11 cellular contexts compared by ENCODE assay signal in the genomic region with DNA sequence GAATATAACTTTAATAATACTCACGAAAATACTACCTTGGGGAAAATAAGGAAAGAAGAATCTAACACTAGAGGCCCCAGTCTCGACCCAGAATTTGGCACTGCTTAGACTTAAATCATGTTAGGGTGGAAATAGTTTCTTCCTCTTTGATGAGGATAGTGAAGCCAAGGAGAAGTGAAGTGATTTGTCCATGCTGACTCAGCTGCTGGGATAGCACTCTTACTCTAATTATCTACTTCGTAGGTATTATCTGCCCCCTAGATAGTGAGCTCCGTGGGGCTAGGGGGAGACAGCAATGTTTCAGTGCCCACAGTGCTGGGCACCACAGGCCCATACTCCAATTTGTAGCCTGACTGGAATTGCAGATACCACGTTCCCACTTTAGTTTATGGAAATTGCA. TPM values are rescaled to one million over a fixed set of nuclear protein-coding genes. Genes with fewer than 3 reads are reported as not detected.
DNase-seq lines count a peak whose midpoint lies in the region; ATAC-seq and TF ChIP-seq lines count a peak whose summit lies in the region.
"Had no signal": no experiment of that assay in that cellular context is flagged by ENCODE, and none has a peak within 500 bp of the region (broad histone marks: within the 10 kb centered on the region; RNA-seq: fewer than 3 reads in every experiment).

No MANE protein-coding gene starts in this region.

- TSS peak; percentile 44 for BruUV-seq in Panc1 (replicated peaks; lab: Mats Ljungman, UMichigan)

- no peaks in the 10 kb centered on the region; the same call in 1 of the 2 replicates for H4K20me1 ChIP-seq in SK-N-SH (ENCODE audit: insufficient read depth)

- H3K4me1 ChIP-seq in SK-N-SH (ENCODE audit: control insufficient read depth in 1 of 2, insufficient read depth in 2 of 2, low read depth in 1 of 2, low read length in 1 of 2), result peaks cover 10 to 37% of the 10 kb centered on the region in 2 experiments; a peak in 3 of 4 replicates
- H3K4me1 ChIP-seq in Panc1 (ENCODE audit: control insufficient read depth, insufficient read depth, low read length), result peaks cover 28% of the 10 kb centered on the region
- peaks cover 34 to 93% (median 44%) of the 10 kb centered on the region in 3 donors for H3K4me1 ChIP-seq in esophagus squamous epithelium

- in situ Hi-C loops in Panc1 (cut with HindIII; ENCODE audit: low pct_unique_long_range_greater_than_20kb, low sequenced_read_pairs), result no loop called here

- H3K9me3 ChIP-seq in SK-N-SH (no peaks in the 10 kb centered on the region), Panc1 (ENCODE audit: control insufficient read depth, insufficient read depth, low read depth, low read length) (no peaks in the 10 kb centered on the region), esophagus squamous epithelium (no peaks in the 10 kb centered on the region)

- POLR2A ChIA-PET in SK-N-SH (lab: Yijun Ruan, JAX) (no interaction called here), Panc1 (lab: Charles Lee) (no interaction called here)

- TF ChIP-seq RAD21 in SK-N-SH (IDR thresholded peaks at IDR 0.05; ENCODE audit: low read length), result no peak

- H3K9ac ChIP-seq in SK-N-SH, result no peak overlapping the region

- ATAC-seq in SK-N-SH treated with all-trans-retinoic acid at 6 μM for 48 hours (no peak), Panc1 (no peak)

- no peak for DNase-seq in SK-N-SH
- no peak for DNase-seq in Panc1 (ENCODE audit: low read depth, low spot score)
- DNase-seq in esophagus squamous epithelium (lab: John Stamatoyannopoulos, UW), result no peak
- no peak for DNase-seq in retinal pigment epithelial cell (ENCODE audit: low read depth)
- DNase-seq in epidermal melanocyte (ENCODE audit: insufficient read length, low spot score), result no peak
- DNase-seq in NCI-H1436 treated with DMSO at 0.1 percent for 48 hours (lab: John Stamatoyannopoulos, UW), result no peak
- DNase-seq in COR-L47 (lab: John Stamatoyannopoulos, UW), result no peak
- DNase-seq: activated naive CD4-positive, alpha-beta T cell treated with anti-CD3 and anti-CD28 coated beads, Interleukin-2, amount 10 ng/mL, durations not matched to agents 7 days and 5 days; NCI-H1105; stimulated activated CD4-positive, alpha-beta T cell treated with anti-CD3 and anti-CD28 coated beads, Interleukin-12 subunit alpha, Interleukin-12 subunit beta, amount 100 ng/mL, for 4 hours had no signal

- H3K4me3 ChIP-seq in SK-N-SH (ENCODE audit: low read depth in 2 of 2, low read length in 1 of 2) (peak overlapping the region; percentile 33 to 50), Panc1 (ENCODE audit: low read depth in 2 of 2, low read length in 2 of 2) (peak overlapping the region; percentile 62 to 77), esophagus squamous epithelium (peak overlapping the region; percentile 75 to 93 (median 82)), retinal pigment epithelial cell (ENCODE audit: low read length) (peak overlapping the region; percentile 34)

- H3K36me3 ChIP-seq in SK-N-SH (replicated peaks in 1 of 2; ENCODE audit: control insufficient read depth in 1 of 2, insufficient read depth in 2 of 2, low read length in 1 of 2) (peaks cover under 1 to 2% of the 10 kb centered on the region in 2 experiments), Panc1 (ENCODE audit: control insufficient read depth, insufficient read depth, low read length) (no peaks in the 10 kb centered on the region; the same call in 1 of the 2 replicates), esophagus squamous epithelium (no peaks in the 10 kb centered on the region)

- 44% methylated on average over 5 of the region's 5 CpGs for WGBS in SK-N-SH (ENCODE audit: low lambda C conversion rate)
- WGBS in esophagus squamous epithelium, 2 donors, result 29 to 34% methylated on average over 5 of the region's 5 CpGs

- H3F3A ChIP-seq in SK-N-SH (replicated peaks; ENCODE audit: insufficient read depth), result peaks cover under 1% of the 10 kb centered on the region

- H2AFZ ChIP-seq in SK-N-SH (ENCODE audit: low read depth), result no peak overlapping the region

- CTCF ChIA-PET in SK-N-SH (lab: Yijun Ruan, JAX), result interaction anchor here (1.1 to 4.8 kb wide), 3 partner anchors 23 to 162 kb away, joined by 3 to 30 read pairs (median 5); no protein-coding TSS in a partner anchor
- CTCF ChIA-PET in Panc1 (lab: Charles Lee), result interaction anchor here (0.8 to 0.9 kb wide), 2 partner anchors 32 to 77 kb away, joined by 3 to 9 read pairs; no protein-coding TSS in a partner anchor

- peak overlapping the region; percentile 71 for H3K4me2 ChIP-seq in SK-N-SH

- H3K27ac ChIP-seq in SK-N-SH (ENCODE audit: low read depth in 2 of 2, low read length in 1 of 2) (no peak overlapping the region), Panc1 (ENCODE audit: low read length) (peak overlapping the region; percentile 85), esophagus squamous epithelium (peak overlapping the region in 2 of 4 donors; percentile 28 to 46)

- intact Hi-C loops in Panc1 (cut with micrococcal nuclease; ENCODE audit: unreplicated experiment), result loop anchor here (5.0 kb wide), 2 partner anchors 163 to 238 kb away; no protein-coding TSS in a partner anchor
- intact Hi-C loops in esophagus squamous epithelium (cut with DNase I), result no loop called here

- H3K79me2 ChIP-seq in SK-N-SH (ENCODE audit: insufficient read depth), result peaks cover 61% of the 10 kb centered on the region

- H3K9me2 ChIP-seq in SK-N-SH, result no peaks in the 10 kb centered on the region

- no peaks in the 10 kb centered on the region for H3K27me3 ChIP-seq in SK-N-SH (ENCODE audit: insufficient read depth)
- no peaks in the 10 kb centered on the region for H3K27me3 ChIP-seq in Panc1 (ENCODE audit: control insufficient read depth, insufficient read depth, low read length)
- peaks cover 0 to 19% (median 0%) of the 10 kb centered on the region in 4 donors for H3K27me3 ChIP-seq in esophagus squamous epithelium

- TF ChIP-seq CTCF in SK-N-SH (IDR thresholded peaks at IDR 0.05) (no peak), Panc1 (IDR thresholded peaks at IDR 0.05) (no peak), esophagus squamous epithelium (IDR thresholded peaks at IDR 0.05) (no peak), retinal pigment epithelial cell (conservative IDR thresholded peaks at IDR 0.05; ENCODE audit: low read depth, low read length) (no peak)

- TF ChIP-seq EP300 in SK-N-SH (IDR thresholded peaks at IDR 0.05; ENCODE audit: borderline replicate concordance in 1 of 2, low read depth in 1 of 2, low read length in 1 of 2), result no peak

- no peak for TF ChIP-seq POLR2A in esophagus squamous epithelium (IDR thresholded peaks at IDR 0.05)

TF ChIP-seq in SK-N-SH, 30 proteins besides CTCF, POLR2A, EP300 and RAD21 (continues in another document):
- TF ChIP-seq CHD2 (IDR thresholded peaks at IDR 0.05; ENCODE audit: low read length, partially characterized antibody), result no peak
- TF ChIP-seq TEAD4 (IDR thresholded peaks at IDR 0.05; ENCODE audit: borderline replicate concordance, insufficient read depth), result no peak
- no peak for TF ChIP-seq SIN3A (IDR thresholded peaks at IDR 0.05; ENCODE audit: borderline replicate concordance, low read depth, low read length)
- TF ChIP-seq YY1 (IDR thresholded peaks at IDR 0.05; ENCODE audit: low read depth), result no peak
- TF ChIP-seq MXI1 (IDR thresholded peaks at IDR 0.05; ENCODE audit: low read depth, low read length), result no peak
- no peak for TF ChIP-seq RFX5 (IDR thresholded peaks at IDR 0.05; ENCODE audit: low read length)
- TF ChIP-seq RXRA (IDR thresholded peaks at IDR 0.05; ENCODE audit: borderline replicate concordance, low read depth), result no peak
- no peak for TF ChIP-seq GABPA (IDR thresholded peaks at IDR 0.05; ENCODE audit: low read depth)
- TF ChIP-seq, protein P1, sequence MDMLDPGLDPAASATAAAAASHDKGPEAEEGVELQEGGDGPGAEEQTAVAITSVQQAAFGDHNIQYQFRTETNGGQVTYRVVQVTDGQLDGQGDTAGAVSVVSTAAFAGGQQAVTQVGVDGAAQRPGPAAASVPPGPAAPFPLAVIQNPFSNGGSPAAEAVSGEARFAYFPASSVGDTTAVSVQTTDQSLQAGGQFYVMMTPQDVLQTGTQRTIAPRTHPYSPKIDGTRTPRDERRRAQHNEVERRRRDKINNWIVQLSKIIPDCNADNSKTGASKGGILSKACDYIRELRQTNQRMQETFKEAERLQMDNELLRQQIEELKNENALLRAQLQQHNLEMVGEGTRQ (IDR thresholded peaks at IDR 0.05; ENCODE audit: borderline replicate concordance, low read depth, low read length), result no peak

TF ChIP-seq in SK-N-SH treated with all-trans-retinoic acid at 6 μM for 48 hours, 23 proteins besides CTCF, POLR2A, EP300 and RAD21 (continues in another document):
- TF ChIP-seq ZC3H10 (CRISPR knock-in tag; IDR thresholded peaks at IDR 0.05) (no peak), ZFP3 (CRISPR knock-in tag; IDR thresholded peaks at IDR 0.05) (no peak), GLIS3 (CRISPR knock-in tag; IDR thresholded peaks at IDR 0.05) (no peak), ESRRG (CRISPR knock-in tag; IDR thresholded peaks at IDR 0.05) (no peak), ZNF8 (CRISPR knock-in tag; IDR thresholded peaks at IDR 0.05) (no peak)
- TF ChIP-seq, protein P2, sequence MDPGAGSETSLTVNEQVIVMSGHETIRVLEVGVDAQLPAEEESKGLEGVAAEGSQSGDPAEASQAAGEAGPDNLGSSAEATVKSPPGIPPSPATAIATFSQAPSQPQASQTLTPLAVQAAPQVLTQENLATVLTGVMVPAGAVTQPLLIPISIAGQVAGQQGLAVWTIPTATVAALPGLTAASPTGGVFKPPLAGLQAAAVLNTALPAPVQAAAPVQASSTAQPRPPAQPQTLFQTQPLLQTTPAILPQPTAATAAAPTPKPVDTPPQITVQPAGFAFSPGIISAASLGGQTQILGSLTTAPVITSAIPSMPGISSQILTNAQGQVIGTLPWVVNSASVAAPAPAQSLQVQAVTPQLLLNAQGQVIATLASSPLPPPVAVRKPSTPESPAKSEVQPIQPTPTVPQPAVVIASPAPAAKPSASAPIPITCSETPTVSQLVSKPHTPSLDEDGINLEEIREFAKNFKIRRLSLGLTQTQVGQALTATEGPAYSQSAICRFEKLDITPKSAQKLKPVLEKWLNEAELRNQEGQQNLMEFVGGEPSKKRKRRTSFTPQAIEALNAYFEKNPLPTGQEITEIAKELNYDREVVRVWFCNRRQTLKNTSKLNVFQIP (CRISPR knock-in tag; IDR thresholded peaks at IDR 0.05; ENCODE audit: borderline replicate concordance, low read depth), result no peak

RNA-seq across cellular contexts. Expression of a gene that starts 2.6 kb away (rescaled TPM):
- 6.4 and 12.8 TPM in 2 replicates for polyA plus RNA-seq in SK-N-SH (2012; rRNA removed)
- polyA plus RNA-seq in SK-N-SH (2012; cell fraction: cytosol; rRNA removed), result 12.7 and 15.4 TPM in 2 replicates
- polyA plus RNA-seq in SK-N-SH (2012; cell fraction: nucleus; rRNA removed), result 11.7 and 14.7 TPM in 2 replicates
- total RNA-seq in Panc1 (2021; ENCODE audit: unreplicated experiment), result 34.4 TPM
- 32.9 TPM for polyA plus RNA-seq in Panc1 (2012; ENCODE audit: insufficient read length)
- total RNA-seq in esophagus squamous epithelium, result 10 to 100 TPM; 46.0 to 67.1 (median 56.6) TPM
